ENCODE assay signal across 1 cellular context in the genomic region with DNA sequence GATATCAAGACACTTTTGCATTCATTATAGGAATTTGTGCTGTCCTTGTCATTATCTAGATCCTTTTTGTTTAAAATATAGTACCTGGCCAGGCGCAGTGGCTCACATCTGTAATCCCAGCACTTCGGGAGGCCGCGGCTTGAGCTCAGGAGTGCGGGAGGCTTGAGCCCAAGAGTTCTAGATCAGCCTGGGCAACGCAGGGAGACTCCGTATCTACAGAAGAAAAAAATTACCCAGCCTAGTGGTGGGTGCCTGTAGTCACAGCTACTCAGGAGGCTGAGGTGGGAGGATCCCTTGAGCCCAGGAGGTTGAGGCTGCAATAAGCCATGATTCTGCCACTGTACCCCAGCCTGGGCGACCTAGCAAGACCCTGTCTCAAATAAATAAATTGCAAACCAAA.
A peak's percentile ranks its signal among the peaks of the same experiment; 100 is the strongest.
TF ChIP-seq lines count a peak whose summit lies in the region.

No MANE protein-coding gene starts in this region.

TF ChIP-seq in K562, 482 proteins besides CTCF, POLR2A, EP300 and RAD21 (continued from another document and continues in another):
- TF ChIP-seq, protein P1, sequence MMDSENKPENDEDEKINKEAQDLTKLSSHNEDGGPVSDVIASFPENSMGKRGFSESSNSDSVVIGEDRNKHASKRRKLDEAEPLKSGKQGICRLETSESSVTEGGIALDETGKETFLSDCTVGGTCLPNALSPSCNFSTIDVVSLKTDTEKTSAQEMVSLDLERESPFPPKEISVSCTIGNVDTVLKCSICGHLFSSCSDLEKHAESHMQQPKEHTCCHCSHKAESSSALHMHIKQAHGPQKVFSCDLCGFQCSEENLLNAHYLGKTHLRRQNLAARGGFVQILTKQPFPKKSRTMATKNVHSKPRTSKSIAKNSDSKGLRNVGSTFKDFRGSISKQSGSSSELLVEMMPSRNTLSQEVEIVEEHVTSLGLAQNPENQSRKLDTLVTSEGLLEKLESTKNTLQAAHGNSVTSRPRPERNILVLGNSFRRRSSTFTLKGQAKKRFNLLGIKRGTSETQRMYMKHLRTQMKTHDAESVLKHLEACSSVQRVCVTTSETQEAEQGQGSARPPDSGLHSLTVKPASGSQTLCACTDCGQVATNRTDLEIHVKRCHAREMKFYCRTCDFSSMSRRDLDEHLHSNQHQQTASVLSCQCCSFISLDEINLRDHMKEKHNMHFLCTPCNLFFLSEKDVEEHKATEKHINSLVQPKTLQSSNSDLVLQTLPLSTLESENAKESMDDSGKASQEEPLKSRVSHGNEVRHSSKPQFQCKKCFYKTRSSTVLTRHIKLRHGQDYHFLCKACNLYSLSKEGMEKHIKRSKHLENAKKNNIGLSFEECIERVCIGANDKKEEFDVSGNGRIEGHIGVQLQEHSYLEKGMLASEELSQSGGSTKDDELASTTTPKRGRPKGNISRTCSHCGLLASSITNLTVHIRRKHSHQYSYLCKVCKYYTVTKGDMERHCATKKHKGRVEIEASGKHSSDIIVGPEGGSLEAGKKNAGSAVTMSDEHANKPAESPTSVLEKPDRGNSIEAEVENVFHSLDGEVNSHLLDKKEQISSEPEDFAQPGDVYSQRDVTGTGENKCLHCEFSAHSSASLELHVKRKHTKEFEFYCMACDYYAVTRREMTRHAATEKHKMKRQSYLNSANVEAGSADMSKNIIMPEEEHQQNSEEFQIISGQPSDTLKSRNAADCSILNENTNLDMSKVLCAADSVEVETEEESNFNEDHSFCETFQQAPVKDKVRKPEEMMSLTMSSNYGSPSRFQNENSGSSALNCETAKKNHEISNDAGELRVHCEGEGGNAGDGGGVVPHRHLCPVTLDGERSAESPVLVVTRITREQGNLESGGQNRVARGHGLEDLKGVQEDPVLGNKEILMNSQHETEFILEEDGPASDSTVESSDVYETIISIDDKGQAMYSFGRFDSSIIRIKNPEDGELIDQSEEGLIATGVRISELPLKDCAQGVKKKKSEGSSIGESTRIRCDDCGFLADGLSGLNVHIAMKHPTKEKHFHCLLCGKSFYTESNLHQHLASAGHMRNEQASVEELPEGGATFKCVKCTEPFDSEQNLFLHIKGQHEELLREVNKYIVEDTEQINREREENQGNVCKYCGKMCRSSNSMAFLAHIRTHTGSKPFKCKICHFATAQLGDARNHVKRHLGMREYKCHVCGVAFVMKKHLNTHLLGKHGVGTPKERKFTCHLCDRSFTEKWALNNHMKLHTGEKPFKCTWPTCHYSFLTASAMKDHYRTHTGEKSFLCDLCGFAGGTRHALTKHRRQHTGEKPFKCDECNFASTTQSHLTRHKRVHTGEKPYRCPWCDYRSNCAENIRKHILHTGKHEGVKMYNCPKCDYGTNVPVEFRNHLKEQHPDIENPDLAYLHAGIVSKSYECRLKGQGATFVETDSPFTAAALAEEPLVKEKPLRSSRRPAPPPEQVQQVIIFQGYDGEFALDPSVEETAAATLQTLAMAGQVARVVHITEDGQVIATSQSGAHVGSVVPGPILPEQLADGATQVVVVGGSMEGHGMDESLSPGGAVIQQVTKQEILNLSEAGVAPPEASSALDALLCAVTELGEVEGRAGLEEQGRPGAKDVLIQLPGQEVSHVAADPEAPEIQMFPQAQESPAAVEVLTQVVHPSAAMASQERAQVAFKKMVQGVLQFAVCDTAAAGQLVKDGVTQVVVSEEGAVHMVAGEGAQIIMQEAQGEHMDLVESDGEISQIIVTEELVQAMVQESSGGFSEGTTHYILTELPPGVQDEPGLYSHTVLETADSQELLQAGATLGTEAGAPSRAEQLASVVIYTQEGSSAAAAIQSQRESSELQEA (IDR thresholded peaks at IDR 0.05; ENCODE audit: low read depth): no peak
- TF ChIP-seq TRIM28 (IDR thresholded peaks at IDR 0.05): no peak
- no peak for TF ChIP-seq GTF2F1 (IDR thresholded peaks at IDR 0.05; ENCODE audit: low read depth, low read length)
- peak; percentile 24; the same call in 1 of the 2 replicates for TF ChIP-seq FOSL1 (tag; conservative IDR thresholded peaks at IDR 0.05)
- TF ChIP-seq MEIS2 (IDR thresholded peaks at IDR 0.05; ENCODE audit: partially characterized antibody): no peak
- TF ChIP-seq, protein P2, sequence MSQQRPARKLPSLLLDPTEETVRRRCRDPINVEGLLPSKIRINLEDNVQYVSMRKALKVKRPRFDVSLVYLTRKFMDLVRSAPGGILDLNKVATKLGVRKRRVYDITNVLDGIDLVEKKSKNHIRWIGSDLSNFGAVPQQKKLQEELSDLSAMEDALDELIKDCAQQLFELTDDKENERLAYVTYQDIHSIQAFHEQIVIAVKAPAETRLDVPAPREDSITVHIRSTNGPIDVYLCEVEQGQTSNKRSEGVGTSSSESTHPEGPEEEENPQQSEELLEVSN (IDR thresholded peaks at IDR 0.05; ENCODE audit: borderline replicate concordance in 1 of 2, extremely low read depth in 1 of 2, insufficient read depth in 1 of 2, insufficient read length in 1 of 2, low read depth in 1 of 2, low read length in 1 of 2, poor library complexity in 1 of 2, severe bottlenecking in 1 of 2): no peak
- no peak for TF ChIP-seq NFIX (CRISPR knock-in tag; IDR thresholded peaks at IDR 0.05; ENCODE audit: low read depth)
- TF ChIP-seq SMARCA5 (IDR thresholded peaks at IDR 0.05): 0 out of 2 replicates have a peak, but pooled peaks have one; percentile 32
- TF ChIP-seq, protein P3, sequence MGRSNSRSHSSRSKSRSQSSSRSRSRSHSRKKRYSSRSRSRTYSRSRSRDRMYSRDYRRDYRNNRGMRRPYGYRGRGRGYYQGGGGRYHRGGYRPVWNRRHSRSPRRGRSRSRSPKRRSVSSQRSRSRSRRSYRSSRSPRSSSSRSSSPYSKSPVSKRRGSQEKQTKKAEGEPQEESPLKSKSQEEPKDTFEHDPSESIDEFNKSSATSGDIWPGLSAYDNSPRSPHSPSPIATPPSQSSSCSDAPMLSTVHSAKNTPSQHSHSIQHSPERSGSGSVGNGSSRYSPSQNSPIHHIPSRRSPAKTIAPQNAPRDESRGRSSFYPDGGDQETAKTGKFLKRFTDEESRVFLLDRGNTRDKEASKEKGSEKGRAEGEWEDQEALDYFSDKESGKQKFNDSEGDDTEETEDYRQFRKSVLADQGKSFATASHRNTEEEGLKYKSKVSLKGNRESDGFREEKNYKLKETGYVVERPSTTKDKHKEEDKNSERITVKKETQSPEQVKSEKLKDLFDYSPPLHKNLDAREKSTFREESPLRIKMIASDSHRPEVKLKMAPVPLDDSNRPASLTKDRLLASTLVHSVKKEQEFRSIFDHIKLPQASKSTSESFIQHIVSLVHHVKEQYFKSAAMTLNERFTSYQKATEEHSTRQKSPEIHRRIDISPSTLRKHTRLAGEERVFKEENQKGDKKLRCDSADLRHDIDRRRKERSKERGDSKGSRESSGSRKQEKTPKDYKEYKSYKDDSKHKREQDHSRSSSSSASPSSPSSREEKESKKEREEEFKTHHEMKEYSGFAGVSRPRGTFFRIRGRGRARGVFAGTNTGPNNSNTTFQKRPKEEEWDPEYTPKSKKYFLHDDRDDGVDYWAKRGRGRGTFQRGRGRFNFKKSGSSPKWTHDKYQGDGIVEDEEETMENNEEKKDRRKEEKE (IDR thresholded peaks at IDR 0.05; ENCODE audit: borderline replicate concordance in 1 of 2, control insufficient read depth in 1 of 2, low read depth in 2 of 2, low read length in 1 of 2): no peak
- no peak for TF ChIP-seq NELFE (IDR thresholded peaks at IDR 0.05; ENCODE audit: insufficient read depth, insufficient read length)
- TF ChIP-seq HOXB6 (CRISPR knock-in tag; IDR thresholded peaks at IDR 0.05; ENCODE audit: borderline replicate concordance): no peak
- 0 out of 2 replicates have a peak, but pooled peaks have one; percentile 6 for TF ChIP-seq DPF2 (IDR thresholded peaks at IDR 0.05)
- TF ChIP-seq, protein P4, sequence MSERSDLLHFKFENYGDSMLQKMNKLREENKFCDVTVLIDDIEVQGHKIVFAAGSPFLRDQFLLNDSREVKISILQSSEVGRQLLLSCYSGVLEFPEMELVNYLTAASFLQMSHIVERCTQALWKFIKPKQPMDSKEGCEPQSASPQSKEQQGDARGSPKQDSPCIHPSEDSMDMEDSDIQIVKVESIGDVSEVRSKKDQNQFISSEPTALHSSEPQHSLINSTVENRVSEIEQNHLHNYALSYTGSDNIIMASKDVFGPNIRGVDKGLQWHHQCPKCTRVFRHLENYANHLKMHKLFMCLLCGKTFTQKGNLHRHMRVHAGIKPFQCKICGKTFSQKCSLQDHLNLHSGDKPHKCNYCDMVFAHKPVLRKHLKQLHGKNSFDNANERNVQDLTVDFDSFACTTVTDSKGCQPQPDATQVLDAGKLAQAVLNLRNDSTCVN (CRISPR knock-in tag; IDR thresholded peaks at IDR 0.05): no peak
- TF ChIP-seq, protein P5, sequence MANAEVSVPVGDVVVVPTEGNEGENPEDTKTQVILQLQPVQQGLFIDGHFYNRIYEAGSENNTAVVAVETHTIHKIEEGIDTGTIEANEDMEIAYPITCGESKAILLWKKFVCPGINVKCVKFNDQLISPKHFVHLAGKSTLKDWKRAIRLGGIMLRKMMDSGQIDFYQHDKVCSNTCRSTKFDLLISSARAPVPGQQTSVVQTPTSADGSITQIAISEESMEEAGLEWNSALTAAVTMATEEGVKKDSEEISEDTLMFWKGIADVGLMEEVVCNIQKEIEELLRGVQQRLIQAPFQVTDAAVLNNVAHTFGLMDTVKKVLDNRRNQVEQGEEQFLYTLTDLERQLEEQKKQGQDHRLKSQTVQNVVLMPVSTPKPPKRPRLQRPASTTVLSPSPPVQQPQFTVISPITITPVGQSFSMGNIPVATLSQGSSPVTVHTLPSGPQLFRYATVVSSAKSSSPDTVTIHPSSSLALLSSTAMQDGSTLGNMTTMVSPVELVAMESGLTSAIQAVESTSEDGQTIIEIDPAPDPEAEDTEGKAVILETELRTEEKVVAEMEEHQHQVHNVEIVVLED (CRISPR knock-in tag; IDR thresholded peaks at IDR 0.05): no peak
- TF ChIP-seq KDM1A (IDR thresholded peaks at IDR 0.05): peak; percentile 44 to 49; a peak in 2 of 4 replicates
- TF ChIP-seq FOXJ2 (tag; IDR thresholded peaks at IDR 0.05): no peak
- 0 out of 3 replicates have a peak, but pooled peaks of 1 of the 2 experiments have one; percentile 15 for TF ChIP-seq CBX3 (IDR thresholded peaks at IDR 0.05; ENCODE audit: borderline replicate concordance in 1 of 2, low read length in 2 of 2)
- TF ChIP-seq ZNF408 (CRISPR knock-in tag; IDR thresholded peaks at IDR 0.05; ENCODE audit: low read depth): no peak
- no peak for TF ChIP-seq NONO (IDR thresholded peaks at IDR 0.05; ENCODE audit: low read depth in 2 of 2, low read length in 1 of 2)
- TF ChIP-seq ZNF436 (CRISPR knock-in tag; IDR thresholded peaks at IDR 0.05): no peak
- no peak for TF ChIP-seq FOS (IDR thresholded peaks at IDR 0.05; ENCODE audit: extremely low read depth, insufficient read length)
- TF ChIP-seq TEAD2 (tag; IDR thresholded peaks at IDR 0.05): no peak
- TF ChIP-seq HCFC1 (IDR thresholded peaks at IDR 0.05; ENCODE audit: low read depth, low read length): no peak
- TF ChIP-seq ZNF197 (CRISPR knock-in tag; IDR thresholded peaks at IDR 0.05; ENCODE audit: low read depth): no peak
- no peak for TF ChIP-seq TRIM24 (IDR thresholded peaks at IDR 0.05)
- no peak for TF ChIP-seq SMAD2 (IDR thresholded peaks at IDR 0.05; ENCODE audit: low read depth, low read length)
- no peak for TF ChIP-seq ZNF583 (CRISPR knock-in tag; IDR thresholded peaks at IDR 0.05)
- TF ChIP-seq ARID2 (IDR thresholded peaks at IDR 0.05): no peak
- TF ChIP-seq ZNF23 (CRISPR knock-in tag; IDR thresholded peaks at IDR 0.05): no peak
- no peak for TF ChIP-seq JUNB (CRISPR knock-in tag; conservative IDR thresholded peaks at IDR 0.05)
- no peak for TF ChIP-seq ATF1 (CRISPR knock-in tag; IDR thresholded peaks at IDR 0.05)
- TF ChIP-seq ATF1 (tag; IDR thresholded peaks at IDR 0.05): no peak
- TF ChIP-seq SAFB (IDR thresholded peaks at IDR 0.05; ENCODE audit: borderline replicate concordance, low read depth, low read length): no peak
- TF ChIP-seq EP400 (IDR thresholded peaks at IDR 0.05): no peak
- no peak for TF ChIP-seq FOXM1 (IDR thresholded peaks at IDR 0.05; ENCODE audit: low read depth)
- TF ChIP-seq FOXM1 (CRISPR knock-in tag; IDR thresholded peaks at IDR 0.05; ENCODE audit: low read depth): no peak
- no peak for TF ChIP-seq NR2C1 (IDR thresholded peaks at IDR 0.05)
- no peak for TF ChIP-seq NR2C1 (tag; IDR thresholded peaks at IDR 0.05)
- no peak for TF ChIP-seq ZSCAN32 (CRISPR knock-in tag; IDR thresholded peaks at IDR 0.05)
- no peak for TF ChIP-seq GATAD2A (IDR thresholded peaks at IDR 0.05)
- TF ChIP-seq RBM34 (IDR thresholded peaks at IDR 0.05; ENCODE audit: borderline replicate concordance, insufficient read depth, low read length): no peak
- TF ChIP-seq BCOR (IDR thresholded peaks at IDR 0.05): peak; percentile 39; the same call in 1 of the 2 replicates
- TF ChIP-seq POLR2B (IDR thresholded peaks at IDR 0.05; ENCODE audit: low read depth, partially characterized antibody): no peak
- TF ChIP-seq ETV1 (tag; conservative IDR thresholded peaks at IDR 0.05; ENCODE audit: low read depth): no peak
- TF ChIP-seq, protein P6, sequence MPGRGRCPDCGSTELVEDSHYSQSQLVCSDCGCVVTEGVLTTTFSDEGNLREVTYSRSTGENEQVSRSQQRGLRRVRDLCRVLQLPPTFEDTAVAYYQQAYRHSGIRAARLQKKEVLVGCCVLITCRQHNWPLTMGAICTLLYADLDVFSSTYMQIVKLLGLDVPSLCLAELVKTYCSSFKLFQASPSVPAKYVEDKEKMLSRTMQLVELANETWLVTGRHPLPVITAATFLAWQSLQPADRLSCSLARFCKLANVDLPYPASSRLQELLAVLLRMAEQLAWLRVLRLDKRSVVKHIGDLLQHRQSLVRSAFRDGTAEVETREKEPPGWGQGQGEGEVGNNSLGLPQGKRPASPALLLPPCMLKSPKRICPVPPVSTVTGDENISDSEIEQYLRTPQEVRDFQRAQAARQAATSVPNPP (IDR thresholded peaks at IDR 0.05; ENCODE audit: borderline replicate concordance, insufficient read depth, insufficient read length): no peak
- no peak for TF ChIP-seq ZNF717 (CRISPR knock-in tag; IDR thresholded peaks at IDR 0.05)
- no peak for TF ChIP-seq ZNF696 (CRISPR knock-in tag; conservative IDR thresholded peaks at IDR 0.05)
- no peak for TF ChIP-seq ZNF780A (CRISPR knock-in tag; IDR thresholded peaks at IDR 0.05)
- no peak for TF ChIP-seq TAL1 (IDR thresholded peaks at IDR 0.05)
- TF ChIP-seq, protein P7, sequence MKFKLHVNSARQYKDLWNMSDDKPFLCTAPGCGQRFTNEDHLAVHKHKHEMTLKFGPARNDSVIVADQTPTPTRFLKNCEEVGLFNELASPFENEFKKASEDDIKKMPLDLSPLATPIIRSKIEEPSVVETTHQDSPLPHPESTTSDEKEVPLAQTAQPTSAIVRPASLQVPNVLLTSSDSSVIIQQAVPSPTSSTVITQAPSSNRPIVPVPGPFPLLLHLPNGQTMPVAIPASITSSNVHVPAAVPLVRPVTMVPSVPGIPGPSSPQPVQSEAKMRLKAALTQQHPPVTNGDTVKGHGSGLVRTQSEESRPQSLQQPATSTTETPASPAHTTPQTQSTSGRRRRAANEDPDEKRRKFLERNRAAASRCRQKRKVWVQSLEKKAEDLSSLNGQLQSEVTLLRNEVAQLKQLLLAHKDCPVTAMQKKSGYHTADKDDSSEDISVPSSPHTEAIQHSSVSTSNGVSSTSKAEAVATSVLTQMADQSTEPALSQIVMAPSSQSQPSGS (CRISPR knock-in tag; IDR thresholded peaks at IDR 0.05): no peak
- TF ChIP-seq, protein P8, sequence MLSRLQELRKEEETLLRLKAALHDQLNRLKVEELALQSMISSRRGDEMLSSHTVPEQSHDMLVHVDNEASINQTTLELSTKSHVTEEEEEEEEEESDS (CRISPR knock-in tag; IDR thresholded peaks at IDR 0.05): no peak
